In the genomic region with DNA sequence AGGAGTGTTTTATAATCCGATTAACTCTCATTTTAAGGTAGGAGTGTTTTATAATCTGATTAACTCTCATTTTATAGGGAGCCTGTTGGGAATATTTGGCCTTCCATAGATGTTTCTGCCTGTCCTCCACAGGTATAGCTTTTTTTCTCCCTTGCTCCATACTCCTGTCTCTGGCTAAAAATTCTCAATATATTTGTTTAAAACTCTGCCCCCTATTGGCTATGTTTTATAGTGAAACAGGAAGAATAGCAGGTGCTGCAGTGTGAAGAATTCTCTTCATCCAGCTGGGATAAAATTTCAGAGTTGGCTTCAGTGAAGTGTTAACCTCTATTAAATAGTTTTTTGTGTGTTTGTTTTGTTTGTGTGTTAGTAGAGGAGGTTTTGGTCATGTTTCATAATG, we compare ENCODE assay signal across 8 cellular contexts.
A peak's percentile ranks its signal among the peaks of the same experiment; 100 is the strongest.
DNase-seq lines count a peak whose midpoint lies in the region; ATAC-seq, FAIRE-seq and TF ChIP-seq lines count a peak whose summit lies in the region.

No MANE protein-coding gene starts in this region.

- H3K27ac Mint-ChIP-seq in activated CD4-positive, alpha-beta T cell treated with anti-CD3 and anti-CD28 coated beads for 36 hours, result no peak overlapping the region

- POLR2A ChIA-PET in activated CD4-positive, alpha-beta T cell treated with anti-CD3 and anti-CD28 coated beads for 36 hours (lab: Charles Lee), result no interaction called here

- no peak overlapping the region for H3K4me3 Mint-ChIP-seq in activated CD4-positive, alpha-beta T cell treated with anti-CD3 and anti-CD28 coated beads for 36 hours

- H3K9me3 Mint-ChIP-seq in activated CD4-positive, alpha-beta T cell treated with anti-CD3 and anti-CD28 coated beads for 36 hours (ENCODE audit: low read depth), result no peaks in the 10 kb centered on the region

- no peaks in the 10 kb centered on the region for H3K36me3 Mint-ChIP-seq in activated CD4-positive, alpha-beta T cell treated with anti-CD3 and anti-CD28 coated beads for 36 hours (ENCODE audit: low read depth)

- no peak for TF ChIP-seq CTCF in DND-41 (IDR thresholded peaks at IDR 0.05; ENCODE audit: borderline replicate concordance, extremely low read depth, low read length, poor library complexity, severe bottlenecking)

- no peak for DNase-seq in DND-41
- peak; percentile 74 for DNase-seq in NCI-H524 treated with DMSO at 0.1 percent for 48 hours (lab: John Stamatoyannopoulos, UW)
- peak; percentile 54 for DNase-seq in iPS-NIHi11 (ENCODE audit: low spot score)
- DNase-seq in urothelium cell line (ENCODE audit: low spot score), result no peak
- no peak for DNase-seq in stimulated activated CD4-positive, alpha-beta T cell treated with anti-CD3 and anti-CD28 coated beads, Interleukin-4, amount 100 ng/mL, for 24 hours
- no peak for DNase-seq in activated CD4-positive, alpha-beta T cell treated with anti-CD3 and anti-CD28 coated beads for 36 hours

- H3K27ac ChIP-seq in DND-41 (ENCODE audit: low read length), result no peak overlapping the region

- no peak for FAIRE-seq in urothelium cell line (lab: Jason Lieb, UNC)

- H3K9me3 ChIP-seq in DND-41 (ENCODE audit: insufficient read depth, low read length, severe bottlenecking), result no peaks in the 10 kb centered on the region

- no peaks in the 10 kb centered on the region for H3K36me3 ChIP-seq in DND-41 (ENCODE audit: insufficient read depth, low read length)

- no peaks in the 10 kb centered on the region for H3K27me3 ChIP-seq in DND-41 (ENCODE audit: insufficient read depth, low read length, poor library complexity)

- CTCF ChIA-PET in activated CD4-positive, alpha-beta T cell treated with anti-CD3 and anti-CD28 coated beads for 36 hours (lab: Charles Lee), result no interaction called here

- no peaks in the 10 kb centered on the region for H3K79me2 ChIP-seq in DND-41 (ENCODE audit: insufficient read depth, low read length)

- ATAC-seq in DND-41 (ENCODE audit: insufficient read depth, low read depth) (no peak), GM21723 (IDR thresholded peaks at IDR 0.05; ENCODE audit: unreplicated experiment) (peak; percentile 82), GM21619 (IDR thresholded peaks at IDR 0.05; ENCODE audit: unreplicated experiment) (no peak)
- no peak for ATAC-seq in activated CD4-positive, alpha-beta T cell treated with anti-CD3 and anti-CD28 coated beads for 36 hours

- H3K4me1 ChIP-seq in DND-41 (ENCODE audit: insufficient read depth, low read length), result no peaks in the 10 kb centered on the region

- intact Hi-C loops in activated CD4-positive, alpha-beta T cell treated with anti-CD3 and anti-CD28 coated beads for 36 hours (cut with DNase I, micrococcal nuclease), result no loop called here

- no peak overlapping the region for H3K9ac ChIP-seq in DND-41 (ENCODE audit: low read depth, low read length)

- no peak overlapping the region for H3K4me2 ChIP-seq in DND-41 (ENCODE audit: insufficient read depth, low read length)

- H3K27me3 Mint-ChIP-seq in activated CD4-positive, alpha-beta T cell treated with anti-CD3 and anti-CD28 coated beads for 36 hours, result no peaks in the 10 kb centered on the region

- no peak overlapping the region for H3K4me3 ChIP-seq in DND-41 (ENCODE audit: low read depth in 1 of 2, low read length in 2 of 2)

- H3K4me1 Mint-ChIP-seq in activated CD4-positive, alpha-beta T cell treated with anti-CD3 and anti-CD28 coated beads for 36 hours, result no peaks in the 10 kb centered on the region

- H4K20me1 ChIP-seq in DND-41 (ENCODE audit: insufficient read depth, low read length), result no peaks in the 10 kb centered on the region

- 0 out of 2 replicates have a peak overlapping the region, but pooled peaks have one; percentile 17 for H2AFZ ChIP-seq in DND-41 (ENCODE audit: low read depth, low read length)

Comparison
In these comparisons a context has a peak if more than half of its experiments do, and no peak if none do; other contexts are left out.
1. DNase-seq: peak in NCI-H524 treated with DMSO at 0.1 percent for 48 hours (single experiment) and iPS-NIHi11 (single experiment); none in DND-41 (single experiment), urothelium cell line (single experiment), stimulated activated CD4-positive, alpha-beta T cell treated with anti-CD3 and anti-CD28 coated beads, Interleukin-4, amount 100 ng/mL, for 24 hours (single experiment) and activated CD4-positive, alpha-beta T cell treated with anti-CD3 and anti-CD28 coated beads for 36 hours (single experiment).